3 cellular contexts compared by ENCODE assay signal in the genomic region with DNA sequence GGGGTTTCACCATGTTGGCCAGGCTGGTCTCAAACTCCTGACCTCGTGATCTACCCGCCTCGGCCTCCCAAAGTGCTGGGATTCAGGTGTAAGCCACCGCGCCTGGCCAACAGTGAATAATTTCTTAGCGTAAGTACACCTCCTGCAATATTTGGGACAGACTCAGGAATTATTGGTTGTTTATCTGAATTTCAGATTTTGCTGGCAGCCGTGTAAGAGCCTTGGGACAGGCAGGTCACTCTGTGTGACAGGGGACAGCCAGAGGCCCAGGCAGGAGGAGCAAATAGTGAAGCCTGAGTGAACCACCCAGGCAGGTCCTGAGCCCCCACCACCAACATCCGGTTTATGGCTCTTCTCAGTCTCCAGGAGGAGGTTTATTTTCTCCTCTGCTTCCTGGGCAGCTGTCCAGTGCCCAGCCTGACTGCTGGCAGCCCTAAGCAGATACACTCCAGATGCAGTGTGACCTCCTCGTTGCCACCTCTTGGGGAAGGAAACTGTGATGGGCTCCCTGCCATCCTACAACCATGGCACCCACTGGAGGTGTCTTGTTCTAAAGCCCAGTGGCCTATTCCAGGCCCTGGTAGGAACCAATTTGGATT.
TF ChIP-seq lines count a peak whose summit lies in the region.

No MANE protein-coding gene starts in this region.

TF ChIP-seq in A549, 52 proteins besides CTCF, POLR2A, EP300 and RAD21:
- TF ChIP-seq CHD2 (IDR thresholded peaks at IDR 0.05; ENCODE audit: low read length, partially characterized antibody) (no peak), HEYL (CRISPR knock-in tag; IDR thresholded peaks at IDR 0.05) (no peak)
TF ChIP-seq in A549: peak in this region for 0.

TF ChIP-seq in IMR-90, 13 proteins besides CTCF, POLR2A, EP300 and RAD21:
- no peak for TF ChIP-seq NFE2L2 (IDR thresholded peaks at IDR 0.05; ENCODE audit: low read depth, low read length)
- no peak for TF ChIP-seq RCOR1 (IDR thresholded peaks at IDR 0.05; ENCODE audit: insufficient replicate concordance, low read length)
- no peak for TF ChIP-seq RFX5 (IDR thresholded peaks at IDR 0.05; ENCODE audit: low read depth, low read length)
- no peak for TF ChIP-seq ELK1 (IDR thresholded peaks at IDR 0.05; ENCODE audit: borderline replicate concordance, low read depth, low read length)
- no peak for TF ChIP-seq CHD1 (IDR thresholded peaks at IDR 0.05; ENCODE audit: low read depth, low read length)

TF ChIP-seq in H1, 55 proteins besides CTCF, POLR2A, EP300 and RAD21:
- TF ChIP-seq CEBPB (IDR thresholded peaks at IDR 0.05; ENCODE audit: low read depth, low read length) (no peak), TAF7 (optimal IDR thresholded peaks at IDR 0.05; ENCODE audit: borderline replicate concordance, low read depth, low read length) (no peak), TCF12 (IDR thresholded peaks at IDR 0.05; ENCODE audit: low read depth, low read length) (no peak), ASH2L (IDR thresholded peaks at IDR 0.05; ENCODE audit: low read length) (no peak), NRF1 (IDR thresholded peaks at IDR 0.05; ENCODE audit: low read depth, low read length) (no peak), HDAC2 (IDR thresholded peaks at IDR 0.05; ENCODE audit: borderline replicate concordance in 1 of 2, low read depth in 2 of 2, low read length in 2 of 2) (no peak), CBX8 (IDR thresholded peaks at IDR 0.05; ENCODE audit: borderline replicate concordance, low read depth, low read length) (no peak), SUZ12 (IDR thresholded peaks at IDR 0.05; ENCODE audit: low read length) (no peak), ATF3 (IDR thresholded peaks at IDR 0.05; ENCODE audit: insufficient read depth, low read depth, low read length) (no peak), SP1 (IDR thresholded peaks at IDR 0.05; ENCODE audit: low read depth, low read length) (no peak), MAFK (IDR thresholded peaks at IDR 0.05; ENCODE audit: low read depth, low read length) (no peak), SAP30 (IDR thresholded peaks at IDR 0.05; ENCODE audit: insufficient read depth, insufficient replicate concordance, low read length) (no peak), JUN (IDR thresholded peaks at IDR 0.05; ENCODE audit: low read depth, low read length) (no peak), KDM1A (IDR thresholded peaks at IDR 0.05; ENCODE audit: borderline replicate concordance, low read length) (no peak), TAF1 (IDR thresholded peaks at IDR 0.05; ENCODE audit: low read depth, low read length) (no peak)
